9 cellular contexts compared by ENCODE assay signal in the genomic region with DNA sequence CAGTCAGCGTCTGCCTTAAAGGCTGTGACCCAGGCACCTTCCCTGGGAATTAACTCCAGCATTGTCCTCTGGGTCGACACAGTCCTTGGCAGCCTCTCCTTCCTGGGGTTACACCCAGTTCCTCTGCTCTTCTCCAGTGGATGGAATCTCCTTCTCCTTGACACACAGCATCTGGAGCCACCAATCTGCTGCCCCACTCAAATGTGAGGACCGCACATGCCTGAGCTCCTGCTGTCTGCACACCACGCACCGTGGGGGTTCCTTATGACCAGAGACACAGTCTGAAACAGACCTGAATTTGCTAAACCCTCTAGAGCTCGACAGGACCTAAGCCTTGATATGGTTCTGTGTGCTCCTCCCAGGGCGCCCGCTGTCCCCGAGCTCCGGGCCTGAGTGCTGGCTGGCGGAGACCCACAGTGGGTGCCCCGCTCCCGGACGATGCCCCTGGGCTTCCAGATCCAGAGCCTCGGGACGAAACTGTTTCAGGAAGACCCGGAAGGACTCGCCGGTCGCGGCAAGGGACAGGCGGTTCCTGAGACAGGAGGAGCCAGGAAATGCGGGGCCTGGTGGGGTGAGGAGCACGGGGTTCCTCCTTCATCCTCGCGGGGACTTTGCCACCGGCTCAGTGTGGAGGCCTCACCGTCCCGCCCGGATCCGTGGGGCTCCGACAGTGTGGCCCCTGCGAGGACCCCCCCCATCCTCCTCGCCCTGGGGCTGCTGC. TPM values are rescaled to one million over a fixed set of nuclear protein-coding genes. Genes with fewer than 3 reads are reported as not detected.
DNase-seq lines count a peak whose midpoint lies in the region; ATAC-seq and FAIRE-seq lines count a peak whose summit lies in the region.
"Had no signal": no experiment of that assay in that cellular context is flagged by ENCODE, and none has a peak within 500 bp of the region (broad histone marks: within the 10 kb centered on the region; RNA-seq: fewer than 3 reads in every experiment).

No MANE protein-coding gene starts in this region.

- ATAC-seq in HG03280 (IDR thresholded peaks at IDR 0.05; ENCODE audit: unreplicated experiment) (no peak), GM18517 (IDR thresholded peaks at IDR 0.05; ENCODE audit: unreplicated experiment) (no peak)

- H3K36me3 ChIP-seq in iPS DF 6.9 (ENCODE audit: control insufficient read depth, insufficient read depth, low read length): no peaks in the 10 kb centered on the region
- no peaks in the 10 kb centered on the region for H3K36me3 ChIP-seq in small intestine (ENCODE audit: control insufficient read depth in 2 of 2, insufficient read depth in 2 of 2, low read length in 2 of 2)

- H3K9me3 ChIP-seq in iPS DF 6.9 (ENCODE audit: control insufficient read depth, insufficient read depth, low read length) (no peaks in the 10 kb centered on the region), small intestine (ENCODE audit: control insufficient read depth, low read depth) (no peaks in the 10 kb centered on the region)

- H3K4me1 ChIP-seq in iPS DF 6.9 (ENCODE audit: control insufficient read depth, insufficient read depth, low read length): no peaks in the 10 kb centered on the region; the same call in 1 of the 2 replicates
- peaks cover 0 to 3% of the 10 kb centered on the region in 2 donors for H3K4me1 ChIP-seq in small intestine (ENCODE audit: control insufficient read depth in 2 of 2, insufficient read depth in 1 of 2, low read depth in 1 of 2, low read length in 1 of 2)

- WGBS in iPS DF 6.9 (ENCODE audit: insufficient coverage, insufficient read length): no CpG with 5 or more reads among the region's 34 CpGs
- WGBS in small intestine, 3 donors: 5 to 11% (median 6%) methylated on average over 30 to 34 of the region's 34 CpGs

- H3K4me3 ChIP-seq in iPS DF 6.9 (ENCODE audit: low read length) (peak overlapping the region; percentile 32; the same call in 1 of the 2 replicates), small intestine (ENCODE audit: low read depth in 1 of 2, low read length in 2 of 2) (peak overlapping the region in 1 of 2 donors; percentile 33)

- H3K27ac ChIP-seq in iPS DF 6.9 (ENCODE audit: low read length) (no peak overlapping the region), small intestine (ENCODE audit: low read depth in 1 of 2, low read length in 1 of 2) (no peak overlapping the region)

- peak; percentile 54 for DNase-seq in DMS53 (lab: John Stamatoyannopoulos, UW)
- DNase-seq in DMS53 treated with DMSO at 0.1 percent for 48 hours (lab: John Stamatoyannopoulos, UW; ENCODE audit: unreplicated experiment): no peak
- DNase-seq in activated CD8-positive, alpha-beta memory T cell treated with anti-CD3 and anti-CD28 coated beads, Interleukin-2, amount 50 U/mL, for 48 hours: peak; percentile 53
- DNase-seq in iPS DF 6.9 (ENCODE audit: low read depth, low spot score): no peak
- DNase-seq in small intestine: peak; percentile 32
- no peak for DNase-seq in T-helper 9 cell
- DNase-seq: 8988T had no signal

- FAIRE-seq in small intestine (lab: Jason Lieb, UNC): no peak

- H3K27me3 ChIP-seq in iPS DF 6.9 (ENCODE audit: control insufficient read depth, insufficient read depth, low read length): peaks cover 45% of the 10 kb centered on the region
- peaks cover 0 to 14% of the 10 kb centered on the region in 2 donors for H3K27me3 ChIP-seq in small intestine (ENCODE audit: control insufficient read depth in 2 of 2, insufficient read depth in 2 of 2, low read length in 2 of 2)

RNA-seq across cellular contexts. Expression of a gene that starts 2.5 kb away (rescaled TPM):
- under 1 TPM in 1 of 3 donors, not detected in 2; 0.27 TPM for polyA plus RNA-seq in small intestine

RNA-seq across cellular contexts. Expression of a gene that starts 16.4 kb away (rescaled TPM):
- polyA plus RNA-seq in small intestine: under 1 TPM in 1 of 3 donors, not detected in 2; 0.30 TPM

RNA-seq across cellular contexts. Expression of a gene that starts 27.5 kb away (rescaled TPM):
- polyA plus RNA-seq in small intestine: under 1 TPM in 1 of 3 donors, not detected in 2; 0.13 TPM

RNA-seq across cellular contexts. Expression of a gene that starts 38.3 kb away (rescaled TPM):
- polyA plus RNA-seq in small intestine: under 1 TPM in 1 of 3 donors, not detected in 2; 0.36 TPM

Comparison
In these comparisons a context has a peak if more than half of its experiments do, and no peak if none do; other contexts are left out.
1. DNase-seq: peak in DMS53 (single experiment), activated CD8-positive, alpha-beta memory T cell treated with anti-CD3 and anti-CD28 coated beads, Interleukin-2, amount 50 U/mL, for 48 hours (single experiment) and small intestine (single experiment); none in DMS53 treated with DMSO at 0.1 percent for 48 hours (single experiment), iPS DF 6.9 (single experiment) and T-helper 9 cell (single experiment).